15 cellular contexts compared by ENCODE assay signal in genomic region chr3:133568294-133569014, GRCh38. TPM values are rescaled to one million over a fixed set of nuclear protein-coding genes. Genes with fewer than 3 reads are reported as not detected.
A peak's percentile ranks its signal among the peaks of the same experiment; 100 is the strongest.
DNase-seq lines count a peak whose midpoint lies in the region; ATAC-seq and TF ChIP-seq lines count a peak whose summit lies in the region.
"Had no signal": no experiment of that assay in that cellular context is flagged by ENCODE, and none has a peak within 500 bp of the region (broad histone marks: within the 10 kb centered on the region; RNA-seq: fewer than 3 reads in every experiment).

No MANE protein-coding gene starts in this region.

- in situ Hi-C loops in gastrocnemius medialis (cut with MboI; ENCODE audit: low sequenced_read_pairs in 4 of 4) = loop anchor here in 1 of 4 donors (10.0 kb wide), 1 partner anchor 844 kb away; the partner anchor contains the start of gene NPHP3

- no peak overlapping the region for H3K4me3 ChIP-seq in AG09309 (ENCODE audit: control insufficient read depth, low read depth, low read length)
- no peak overlapping the region for H3K4me3 ChIP-seq in mesodermal cell (ENCODE audit: extremely low read depth, insufficient read depth, low read length, poor library complexity, severe bottlenecking)
- H3K4me3 ChIP-seq in gastrocnemius medialis = no peak overlapping the region
- H3K4me3 ChIP-seq: Peyer's patch, transverse colon had no signal

- peak overlapping the region; percentile 82 for H3K27ac ChIP-seq in mesodermal cell (ENCODE audit: low read depth, low read length, severe bottlenecking)
- no peak overlapping the region for H3K27ac ChIP-seq in gastrocnemius medialis
- H3K27ac ChIP-seq: Peyer's patch, transverse colon had no signal

- H3K4me1 ChIP-seq in mesodermal cell (ENCODE audit: control insufficient read depth, insufficient read depth, low read length, poor library complexity, severe bottlenecking) (peaks cover 44% of the 10 kb centered on the region), gastrocnemius medialis (peaks cover 6 to 9% of the 10 kb centered on the region in 2 donors)

- no peaks in the 10 kb centered on the region for H3K27me3 ChIP-seq in gastrocnemius medialis
- H3K27me3 ChIP-seq: Peyer's patch, transverse colon had no signal

- ATAC-seq in HG02852 (IDR thresholded peaks at IDR 0.05; ENCODE audit: unreplicated experiment) (no peak), gastrocnemius medialis (no peak)

- TF ChIP-seq CTCF in AG09309 (IDR thresholded peaks at IDR 0.05; ENCODE audit: control insufficient read depth, insufficient read depth, low read depth, low read length, missing control alignments) (no peak), gastrocnemius medialis (IDR thresholded peaks at IDR 0.05 in 4 of 5, conservative IDR thresholded peaks at IDR 0.05 in 1 of 5) (no peak)

- H3K9me3 ChIP-seq in mesodermal cell (ENCODE audit: control insufficient read depth, low read length) (no peaks in the 10 kb centered on the region), gastrocnemius medialis (no peaks in the 10 kb centered on the region)
- H3K9me3 ChIP-seq: Peyer's patch, transverse colon had no signal

- peak; percentile 66 for DNase-seq in AG09309 (ENCODE audit: low read depth)
- peak; percentile 99 for DNase-seq in M059J (ENCODE audit: low read depth)
- peak; percentile 47 for DNase-seq in dedifferentiated amniotic fluid mesenchymal stem cell (ENCODE audit: extremely low spot score)
- DNase-seq in ecto neural progenitor cell (ENCODE audit: low spot score) = no peak
- no peak for DNase-seq in T1000 (lab: John Stamatoyannopoulos, UW)
- no peak for DNase-seq in gastrocnemius medialis
- DNase-seq: activated CD4-positive, CD25-positive, alpha-beta regulatory T cell; CD4-positive, CD25-positive, alpha-beta regulatory T cell; kidney glomerular epithelial cell; NCI-H2029 treated with DMSO at 0.1 percent for 48 hours; Peyer's patch; posterior cingulate gyrus; transverse colon had no signal

- WGBS in mesodermal cell (ENCODE audit: insufficient coverage in 2 of 2), 2 experiments = 80 to 83% methylated on average over 5 to 8 of the region's 8 CpGs

- no peak for TF ChIP-seq POLR2A in gastrocnemius medialis (IDR thresholded peaks at IDR 0.05)

- intact Hi-C loops in gastrocnemius medialis (cut with DNase I; ENCODE audit: low total_unique reads) = no loop called here

- H3K36me3 ChIP-seq in mesodermal cell (ENCODE audit: control insufficient read depth, insufficient read depth, low read length) = no peaks in the 10 kb centered on the region
- H3K36me3 ChIP-seq in gastrocnemius medialis = no peaks in the 10 kb centered on the region
- H3K36me3 ChIP-seq: Peyer's patch, transverse colon had no signal

RNA-seq across cellular contexts. Expression of gene CDV3, which starts 5.0 kb away (rescaled TPM):
- 143 and 202 TPM in 2 replicates for total RNA-seq in M059J (2014; rRNA removed; shearing (Covaris generic))
- polyA plus RNA-seq in mesodermal cell (2013, experiment 1 of 2) = 109 TPM
- polyA plus RNA-seq in mesodermal cell (2013, experiment 2 of 2) = 117 TPM
- 100 to 1,000 TPM; 241 to 376 (median 350) TPM for total RNA-seq in gastrocnemius medialis

Comparison
In these comparisons a context has a peak if more than half of its experiments do, and no peak if none do; other contexts are left out.
1. DNase-seq: peak in AG09309 (single experiment), M059J (single experiment) and dedifferentiated amniotic fluid mesenchymal stem cell (single experiment); none in ecto neural progenitor cell (single experiment), T1000 (single experiment) and gastrocnemius medialis (0 of 2).